ENCODE assay signal across 1 cellular context in genomic region chr2:189762551-189763298, GRCh38.
TF ChIP-seq lines count a peak whose summit lies in the region.

Gene OSGEPL1, minus strand, starts transcription at chr2:189762792. Its CDS starts 1,152 bp downstream, at chr2:189761640.

TF ChIP-seq in HepG2, 621 proteins besides CTCF, POLR2A, EP300 and RAD21 (continued from another document and continues in another):
- TF ChIP-seq, protein P1, sequence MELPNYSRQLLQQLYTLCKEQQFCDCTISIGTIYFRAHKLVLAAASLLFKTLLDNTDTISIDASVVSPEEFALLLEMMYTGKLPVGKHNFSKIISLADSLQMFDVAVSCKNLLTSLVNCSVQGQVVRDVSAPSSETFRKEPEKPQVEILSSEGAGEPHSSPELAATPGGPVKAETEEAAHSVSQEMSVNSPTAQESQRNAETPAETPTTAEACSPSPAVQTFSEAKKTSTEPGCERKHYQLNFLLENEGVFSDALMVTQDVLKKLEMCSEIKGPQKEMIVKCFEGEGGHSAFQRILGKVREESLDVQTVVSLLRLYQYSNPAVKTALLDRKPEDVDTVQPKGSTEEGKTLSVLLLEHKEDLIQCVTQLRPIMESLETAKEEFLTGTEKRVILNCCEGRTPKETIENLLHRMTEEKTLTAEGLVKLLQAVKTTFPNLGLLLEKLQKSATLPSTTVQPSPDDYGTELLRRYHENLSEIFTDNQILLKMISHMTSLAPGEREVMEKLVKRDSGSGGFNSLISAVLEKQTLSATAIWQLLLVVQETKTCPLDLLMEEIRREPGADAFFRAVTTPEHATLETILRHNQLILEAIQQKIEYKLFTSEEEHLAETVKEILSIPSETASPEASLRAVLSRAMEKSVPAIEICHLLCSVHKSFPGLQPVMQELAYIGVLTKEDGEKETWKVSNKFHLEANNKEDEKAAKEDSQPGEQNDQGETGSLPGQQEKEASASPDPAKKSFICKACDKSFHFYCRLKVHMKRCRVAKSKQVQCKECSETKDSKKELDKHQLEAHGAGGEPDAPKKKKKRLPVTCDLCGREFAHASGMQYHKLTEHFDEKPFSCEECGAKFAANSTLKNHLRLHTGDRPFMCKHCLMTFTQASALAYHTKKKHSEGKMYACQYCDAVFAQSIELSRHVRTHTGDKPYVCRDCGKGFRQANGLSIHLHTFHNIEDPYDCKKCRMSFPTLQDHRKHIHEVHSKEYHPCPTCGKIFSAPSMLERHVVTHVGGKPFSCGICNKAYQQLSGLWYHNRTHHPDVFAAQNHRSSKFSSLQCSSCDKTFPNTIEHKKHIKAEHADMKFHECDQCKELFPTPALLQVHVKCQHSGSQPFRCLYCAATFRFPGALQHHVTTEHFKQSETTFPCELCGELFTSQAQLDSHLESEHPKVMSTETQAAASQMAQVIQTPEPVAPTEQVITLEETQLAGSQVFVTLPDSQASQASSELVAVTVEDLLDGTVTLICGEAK (IDR thresholded peaks at IDR 0.05): peak; percentile 59
- TF ChIP-seq, protein P1 (CRISPR knock-in tag; IDR thresholded peaks at IDR 0.05): peak; percentile 72
- peak; percentile 26; the same call in 1 of the 2 replicates for TF ChIP-seq ZFP36L2 (CRISPR knock-in tag; IDR thresholded peaks at IDR 0.05)
- TF ChIP-seq TAF1 (CRISPR knock-in tag; IDR thresholded peaks at IDR 0.05): peak; percentile 91
- TF ChIP-seq HMG20A (CRISPR knock-in tag; IDR thresholded peaks at IDR 0.05; ENCODE audit: borderline replicate concordance): no peak
- TF ChIP-seq TFAP4 (IDR thresholded peaks at IDR 0.05; ENCODE audit: borderline replicate concordance, low read depth): peak; percentile 18; the same call in 1 of the 2 replicates
- no peak for TF ChIP-seq ZNF660 (CRISPR knock-in tag; IDR thresholded peaks at IDR 0.05; ENCODE audit: borderline replicate concordance, low read depth)
- TF ChIP-seq, protein P2, sequence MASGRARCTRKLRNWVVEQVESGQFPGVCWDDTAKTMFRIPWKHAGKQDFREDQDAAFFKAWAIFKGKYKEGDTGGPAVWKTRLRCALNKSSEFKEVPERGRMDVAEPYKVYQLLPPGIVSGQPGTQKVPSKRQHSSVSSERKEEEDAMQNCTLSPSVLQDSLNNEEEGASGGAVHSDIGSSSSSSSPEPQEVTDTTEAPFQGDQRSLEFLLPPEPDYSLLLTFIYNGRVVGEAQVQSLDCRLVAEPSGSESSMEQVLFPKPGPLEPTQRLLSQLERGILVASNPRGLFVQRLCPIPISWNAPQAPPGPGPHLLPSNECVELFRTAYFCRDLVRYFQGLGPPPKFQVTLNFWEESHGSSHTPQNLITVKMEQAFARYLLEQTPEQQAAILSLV (CRISPR knock-in tag; IDR thresholded peaks at IDR 0.05; ENCODE audit: borderline replicate concordance): peak; percentile 87; the same call in 1 of the 2 replicates
- no peak for TF ChIP-seq ZNF503 (CRISPR knock-in tag; IDR thresholded peaks at IDR 0.05)
- TF ChIP-seq RFX5 (IDR thresholded peaks at IDR 0.05; ENCODE audit: low read depth, low read length): no peak
- TF ChIP-seq, protein P3, sequence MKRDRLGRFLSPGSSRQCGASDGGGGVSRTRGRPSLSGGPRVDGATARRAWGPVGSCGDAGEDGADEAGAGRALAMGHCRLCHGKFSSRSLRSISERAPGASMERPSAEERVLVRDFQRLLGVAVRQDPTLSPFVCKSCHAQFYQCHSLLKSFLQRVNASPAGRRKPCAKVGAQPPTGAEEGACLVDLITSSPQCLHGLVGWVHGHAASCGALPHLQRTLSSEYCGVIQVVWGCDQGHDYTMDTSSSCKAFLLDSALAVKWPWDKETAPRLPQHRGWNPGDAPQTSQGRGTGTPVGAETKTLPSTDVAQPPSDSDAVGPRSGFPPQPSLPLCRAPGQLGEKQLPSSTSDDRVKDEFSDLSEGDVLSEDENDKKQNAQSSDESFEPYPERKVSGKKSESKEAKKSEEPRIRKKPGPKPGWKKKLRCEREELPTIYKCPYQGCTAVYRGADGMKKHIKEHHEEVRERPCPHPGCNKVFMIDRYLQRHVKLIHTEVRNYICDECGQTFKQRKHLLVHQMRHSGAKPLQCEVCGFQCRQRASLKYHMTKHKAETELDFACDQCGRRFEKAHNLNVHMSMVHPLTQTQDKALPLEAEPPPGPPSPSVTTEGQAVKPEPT (CRISPR knock-in tag; IDR thresholded peaks at IDR 0.05; ENCODE audit: low read depth): no peak
- peak; percentile 99 for TF ChIP-seq REPIN1 (CRISPR knock-in tag; IDR thresholded peaks at IDR 0.05; ENCODE audit: borderline replicate concordance, low read depth)
- peak; percentile 61 for TF ChIP-seq HHEX (CRISPR knock-in tag; IDR thresholded peaks at IDR 0.05)
- TF ChIP-seq ZC3H13 (CRISPR knock-in tag; IDR thresholded peaks at IDR 0.05): peak; percentile 55; the same call in 1 of the 2 replicates
- no peak for TF ChIP-seq CHD2 (IDR thresholded peaks at IDR 0.05; ENCODE audit: low read depth, low read length)
- TF ChIP-seq THAP8 (CRISPR knock-in tag; IDR thresholded peaks at IDR 0.05; ENCODE audit: borderline replicate concordance): peak; percentile 30; the same call in 1 of the 2 replicates
- no peak for TF ChIP-seq SMARCE1 (IDR thresholded peaks at IDR 0.05; ENCODE audit: borderline replicate concordance)
- TF ChIP-seq ZNF12 (CRISPR knock-in tag; IDR thresholded peaks at IDR 0.05): peak; percentile 19; the same call in 1 of the 2 replicates
- no peak for TF ChIP-seq CSRNP2 (CRISPR knock-in tag; conservative IDR thresholded peaks at IDR 0.05; ENCODE audit: low read depth)
- peak; percentile 83; the same call in 1 of the 2 replicates for TF ChIP-seq DNMT3B (CRISPR knock-in tag; conservative IDR thresholded peaks at IDR 0.05)
- TF ChIP-seq NFE2L1 (CRISPR knock-in tag; IDR thresholded peaks at IDR 0.05; ENCODE audit: borderline replicate concordance): no peak
- TF ChIP-seq ZNF737 (CRISPR knock-in tag; IDR thresholded peaks at IDR 0.05; ENCODE audit: borderline replicate concordance): no peak
- TF ChIP-seq PHF5A (CRISPR knock-in tag; IDR thresholded peaks at IDR 0.05; ENCODE audit: low read depth, unreplicated experiment): no peak
- TF ChIP-seq ZNF670 (CRISPR knock-in tag; IDR thresholded peaks at IDR 0.05; ENCODE audit: borderline replicate concordance): no peak
- no peak for TF ChIP-seq NFIB (CRISPR knock-in tag; IDR thresholded peaks at IDR 0.05; ENCODE audit: borderline replicate concordance)
- TF ChIP-seq SAP130 (CRISPR knock-in tag; IDR thresholded peaks at IDR 0.05; ENCODE audit: low read depth): peak; percentile 94
- TF ChIP-seq ARHGAP35 (CRISPR knock-in tag; IDR thresholded peaks at IDR 0.05; ENCODE audit: borderline replicate concordance): 0 out of 2 replicates have a peak, but pooled peaks have one; percentile 6
- no peak for TF ChIP-seq GLI4 (CRISPR knock-in tag; IDR thresholded peaks at IDR 0.05; ENCODE audit: borderline replicate concordance)
- no peak for TF ChIP-seq ZNF24 (IDR thresholded peaks at IDR 0.05)
- no peak for TF ChIP-seq ZNF235 (CRISPR knock-in tag; IDR thresholded peaks at IDR 0.05; ENCODE audit: borderline replicate concordance)
- no peak for TF ChIP-seq ZNF850 (CRISPR knock-in tag; conservative IDR thresholded peaks at IDR 0.05)
- peak; percentile 12; the same call in 1 of the 2 replicates for TF ChIP-seq ZFP1 (CRISPR knock-in tag; IDR thresholded peaks at IDR 0.05)
- no peak; the same call in 1 of the 2 replicates for TF ChIP-seq ZNF431 (CRISPR knock-in tag; IDR thresholded peaks at IDR 0.05; ENCODE audit: borderline replicate concordance, low read depth)
- no peak for TF ChIP-seq GMEB2 (CRISPR knock-in tag; IDR thresholded peaks at IDR 0.05; ENCODE audit: low read depth)
- peak; percentile 65; the same call in 1 of the 2 replicates for TF ChIP-seq ZNF563 (CRISPR knock-in tag; IDR thresholded peaks at IDR 0.05)
- peak; percentile 80; the same call in 1 of the 2 replicates for TF ChIP-seq ZZZ3 (CRISPR knock-in tag; IDR thresholded peaks at IDR 0.05; ENCODE audit: borderline replicate concordance)
- no peak for TF ChIP-seq U2AF2 (IDR thresholded peaks at IDR 0.05; ENCODE audit: low read depth, low read length)
- peak; percentile 72; the same call in 1 of the 2 replicates for TF ChIP-seq NR2C2 (CRISPR knock-in tag; IDR thresholded peaks at IDR 0.05; ENCODE audit: borderline replicate concordance)
- TF ChIP-seq SIN3B (IDR thresholded peaks at IDR 0.05; ENCODE audit: low read length): peak; percentile 76; the same call in 1 of the 2 replicates
- TF ChIP-seq IRF2 (CRISPR knock-in tag; IDR thresholded peaks at IDR 0.05): peak; percentile 85
- no peak for TF ChIP-seq ZNF10 (CRISPR knock-in tag; IDR thresholded peaks at IDR 0.05; ENCODE audit: borderline replicate concordance, low read depth)
- TF ChIP-seq ARID2 (CRISPR knock-in tag; IDR thresholded peaks at IDR 0.05; ENCODE audit: borderline replicate concordance): peak; percentile 97
